1 cellular context compared by ENCODE assay signal in the genomic region with DNA sequence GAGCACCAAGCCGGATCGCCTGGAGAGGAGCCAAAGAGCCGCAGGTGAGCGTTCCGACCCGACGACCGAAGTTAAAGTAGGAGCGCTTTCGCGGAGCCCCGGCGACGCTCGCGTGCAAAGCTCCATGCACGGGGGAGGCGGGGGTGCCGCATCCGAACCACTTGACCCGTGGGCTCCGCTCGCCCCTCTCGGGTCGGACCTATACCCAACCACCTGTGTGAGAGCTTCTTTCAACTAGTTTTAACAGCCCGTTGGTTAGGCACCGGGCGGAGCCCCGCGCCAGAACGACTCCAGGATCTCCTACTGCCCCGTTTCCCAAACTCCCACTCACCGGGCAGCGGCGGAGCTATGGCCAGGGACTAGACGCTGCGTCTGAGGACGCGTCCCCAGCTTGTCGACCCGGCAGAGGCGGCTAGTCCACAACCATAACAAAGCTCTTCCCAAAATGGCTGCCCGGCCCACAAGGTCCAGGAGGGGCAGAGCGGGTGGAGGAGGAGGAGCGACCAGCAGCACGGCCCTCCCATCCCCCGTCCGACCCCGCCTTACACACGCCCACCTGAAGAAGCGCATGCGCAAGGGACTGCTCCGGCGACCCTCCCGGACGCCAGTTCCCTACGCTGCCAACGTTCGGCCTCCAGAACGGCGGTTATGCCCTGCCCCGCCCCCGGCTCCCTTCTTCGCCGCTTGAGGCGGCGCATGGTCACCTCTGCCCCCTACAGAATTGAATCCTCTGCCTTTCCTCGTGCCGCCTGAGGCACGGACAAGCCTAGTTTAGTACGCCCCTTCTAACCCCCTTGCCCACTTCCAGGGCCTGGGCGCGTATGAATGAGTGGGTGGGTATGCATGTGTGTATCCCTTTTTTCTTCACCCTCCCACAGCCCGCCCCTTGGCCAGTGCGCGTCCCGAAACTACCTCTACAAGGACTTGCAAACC.
TF ChIP-seq lines count a peak whose summit lies in the region.

TSS of gene GPBP1L1 (minus strand) at position 453 of the 933 bp plus-strand sequence. CDS start 27,446 bp downstream, outside the sequence.

TF ChIP-seq in K562, 482 proteins besides CTCF, POLR2A, EP300 and RAD21 (continued from another document and continues in another):
- TF ChIP-seq ZBTB40 (IDR thresholded peaks at IDR 0.05): no peak
- TF ChIP-seq ZBTB40 (CRISPR knock-in tag; IDR thresholded peaks at IDR 0.05): no peak
- no peak; the same call in 1 of the 2 replicates for TF ChIP-seq ZNF134 (CRISPR knock-in tag; conservative IDR thresholded peaks at IDR 0.05)
- TF ChIP-seq, protein P1, sequence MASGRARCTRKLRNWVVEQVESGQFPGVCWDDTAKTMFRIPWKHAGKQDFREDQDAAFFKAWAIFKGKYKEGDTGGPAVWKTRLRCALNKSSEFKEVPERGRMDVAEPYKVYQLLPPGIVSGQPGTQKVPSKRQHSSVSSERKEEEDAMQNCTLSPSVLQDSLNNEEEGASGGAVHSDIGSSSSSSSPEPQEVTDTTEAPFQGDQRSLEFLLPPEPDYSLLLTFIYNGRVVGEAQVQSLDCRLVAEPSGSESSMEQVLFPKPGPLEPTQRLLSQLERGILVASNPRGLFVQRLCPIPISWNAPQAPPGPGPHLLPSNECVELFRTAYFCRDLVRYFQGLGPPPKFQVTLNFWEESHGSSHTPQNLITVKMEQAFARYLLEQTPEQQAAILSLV (tag; IDR thresholded peaks at IDR 0.05): no peak
- 0 out of 2 replicates have a peak, but pooled peaks have one; percentile 44 for TF ChIP-seq HSF4 (CRISPR knock-in tag; IDR thresholded peaks at IDR 0.05; ENCODE audit: borderline replicate concordance)
- 0 out of 2 replicates have a peak, but pooled peaks have one; percentile 84 for TF ChIP-seq ZBED1 (IDR thresholded peaks at IDR 0.05)
- peak; percentile 94 for TF ChIP-seq ZNF24 (IDR thresholded peaks at IDR 0.05)
- TF ChIP-seq TBP (optimal IDR thresholded peaks at IDR 0.05; ENCODE audit: low read depth, low read length): peak; percentile 74
- TF ChIP-seq ELF1 (tag; IDR thresholded peaks at IDR 0.05): 0 out of 2 replicates have a peak, but pooled peaks have one; percentile 20
- TF ChIP-seq RREB1 (CRISPR knock-in tag; IDR thresholded peaks at IDR 0.05): no peak
- TF ChIP-seq PHB (CRISPR knock-in tag; IDR thresholded peaks at IDR 0.05): peak; percentile 89
- TF ChIP-seq PHF20 (IDR thresholded peaks at IDR 0.05; ENCODE audit: partially characterized antibody): peak; percentile 50
- TF ChIP-seq SMAD1 (IDR thresholded peaks at IDR 0.05; ENCODE audit: low read depth, low read length, partially characterized antibody): peak; percentile 8
- TF ChIP-seq ZC3H11A (IDR thresholded peaks at IDR 0.05; ENCODE audit: low read depth, low read length): no peak
- TF ChIP-seq CCNT2 (IDR thresholded peaks at IDR 0.05; ENCODE audit: borderline replicate concordance, extremely low read depth, insufficient read length, low read depth, low read length): peak; percentile 42
- TF ChIP-seq KAT7 (CRISPR knock-in tag; IDR thresholded peaks at IDR 0.05; ENCODE audit: borderline replicate concordance): peak; percentile 84; the same call in 1 of the 2 replicates
- no peak for TF ChIP-seq MEF2D (tag; conservative IDR thresholded peaks at IDR 0.05; ENCODE audit: low read depth)
- TF ChIP-seq MAZ (CRISPR knock-in tag; conservative IDR thresholded peaks at IDR 0.05 in 1 of 2, IDR thresholded peaks at IDR 0.05 in 1 of 2): peak; percentile 50 to 78
- TF ChIP-seq NFXL1 (CRISPR knock-in tag; IDR thresholded peaks at IDR 0.05): peak; percentile 72; the same call in 1 of the 2 replicates
- peak; percentile 36; the same call in 1 of the 2 replicates for TF ChIP-seq ZNF436 (CRISPR knock-in tag; IDR thresholded peaks at IDR 0.05)
- TF ChIP-seq, protein P2, sequence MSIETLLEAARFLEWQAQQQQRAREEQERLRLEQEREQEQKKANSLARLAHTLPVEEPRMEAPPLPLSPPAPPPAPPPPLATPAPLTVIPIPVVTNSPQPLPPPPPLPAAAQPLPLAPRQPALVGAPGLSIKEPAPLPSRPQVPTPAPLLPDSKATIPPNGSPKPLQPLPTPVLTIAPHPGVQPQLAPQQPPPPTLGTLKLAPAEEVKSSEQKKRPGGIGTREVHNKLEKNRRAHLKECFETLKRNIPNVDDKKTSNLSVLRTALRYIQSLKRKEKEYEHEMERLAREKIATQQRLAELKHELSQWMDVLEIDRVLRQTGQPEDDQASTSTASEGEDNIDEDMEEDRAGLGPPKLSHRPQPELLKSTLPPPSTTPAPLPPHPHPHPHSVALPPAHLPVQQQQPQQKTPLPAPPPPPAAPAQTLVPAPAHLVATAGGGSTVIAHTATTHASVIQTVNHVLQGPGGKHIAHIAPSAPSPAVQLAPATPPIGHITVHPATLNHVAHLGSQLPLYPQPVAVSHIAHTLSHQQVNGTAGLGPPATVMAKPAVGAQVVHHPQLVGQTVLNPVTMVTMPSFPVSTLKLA (conservative IDR thresholded peaks at IDR 0.05): no peak; a peak in 1 of 4 replicates
- no peak for TF ChIP-seq GABPA (tag; conservative IDR thresholded peaks at IDR 0.05; ENCODE audit: low read depth)
- 0 out of 2 replicates have a peak, but pooled peaks have one; percentile 9 for TF ChIP-seq ZNF253 (CRISPR knock-in tag; conservative IDR thresholded peaks at IDR 0.05)
- peak; percentile 94 for TF ChIP-seq CHD1 (IDR thresholded peaks at IDR 0.05; ENCODE audit: low read length)
- TF ChIP-seq THRAP3 (IDR thresholded peaks at IDR 0.05; ENCODE audit: borderline replicate concordance): 0 out of 2 replicates have a peak, but pooled peaks have one; percentile 15
- peak; percentile 62; the same call in 1 of the 2 replicates for TF ChIP-seq ZNF75A (CRISPR knock-in tag; IDR thresholded peaks at IDR 0.05)
- TF ChIP-seq ZNF224 (CRISPR knock-in tag; IDR thresholded peaks at IDR 0.05): no peak; the same call in 1 of the 2 replicates
- TF ChIP-seq STAG1 (CRISPR knock-in tag; IDR thresholded peaks at IDR 0.05; ENCODE audit: borderline replicate concordance): no peak
- TF ChIP-seq HCFC1 (IDR thresholded peaks at IDR 0.05; ENCODE audit: low read depth, low read length): peak; percentile 60
- peak; percentile 96 for TF ChIP-seq ZBTB7A (IDR thresholded peaks at IDR 0.05; ENCODE audit: borderline replicate concordance, control insufficient read depth, low read depth, low read length)
- TF ChIP-seq MCM3 (IDR thresholded peaks at IDR 0.05): no peak
- TF ChIP-seq ELF2 (CRISPR knock-in tag; IDR thresholded peaks at IDR 0.05): peak; percentile 71
- TF ChIP-seq TRIM28 (IDR thresholded peaks at IDR 0.05): no peak
- TF ChIP-seq, protein P3, sequence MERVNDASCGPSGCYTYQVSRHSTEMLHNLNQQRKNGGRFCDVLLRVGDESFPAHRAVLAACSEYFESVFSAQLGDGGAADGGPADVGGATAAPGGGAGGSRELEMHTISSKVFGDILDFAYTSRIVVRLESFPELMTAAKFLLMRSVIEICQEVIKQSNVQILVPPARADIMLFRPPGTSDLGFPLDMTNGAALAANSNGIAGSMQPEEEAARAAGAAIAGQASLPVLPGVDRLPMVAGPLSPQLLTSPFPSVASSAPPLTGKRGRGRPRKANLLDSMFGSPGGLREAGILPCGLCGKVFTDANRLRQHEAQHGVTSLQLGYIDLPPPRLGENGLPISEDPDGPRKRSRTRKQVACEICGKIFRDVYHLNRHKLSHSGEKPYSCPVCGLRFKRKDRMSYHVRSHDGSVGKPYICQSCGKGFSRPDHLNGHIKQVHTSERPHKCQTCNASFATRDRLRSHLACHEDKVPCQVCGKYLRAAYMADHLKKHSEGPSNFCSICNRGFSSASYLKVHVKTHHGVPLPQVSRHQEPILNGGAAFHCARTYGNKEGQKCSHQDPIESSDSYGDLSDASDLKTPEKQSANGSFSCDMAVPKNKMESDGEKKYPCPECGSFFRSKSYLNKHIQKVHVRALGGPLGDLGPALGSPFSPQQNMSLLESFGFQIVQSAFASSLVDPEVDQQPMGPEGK (CRISPR knock-in tag; IDR thresholded peaks at IDR 0.05; ENCODE audit: borderline replicate concordance): 0 out of 2 replicates have a peak, but pooled peaks have one; percentile 36
